In the genomic region with DNA sequence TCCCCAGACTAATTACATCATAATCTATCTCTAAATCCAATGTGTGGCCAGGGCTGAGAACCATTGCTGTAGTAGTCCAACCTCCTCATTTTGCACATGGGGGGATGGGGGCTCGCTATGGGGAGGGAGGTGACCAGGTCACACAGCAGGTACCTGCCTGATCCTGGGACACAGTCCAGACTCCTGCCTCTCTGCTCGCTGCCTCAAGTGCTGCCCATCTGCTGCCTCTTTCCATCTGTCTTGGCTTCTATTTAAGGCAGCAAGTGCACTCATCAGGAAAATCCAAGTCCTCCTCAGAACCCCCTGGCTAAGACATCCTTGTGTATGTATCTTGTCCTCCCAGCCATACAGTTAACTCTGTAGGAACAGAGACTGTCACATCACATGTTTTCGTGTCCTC, we compare ENCODE assay signal across 18 cellular contexts. TPM values are rescaled to one million over a fixed set of nuclear protein-coding genes. Genes with fewer than 3 reads are reported as not detected.
"Had no signal": no experiment of that assay in that cellular context is flagged by ENCODE, and none has a peak within 500 bp of the region (broad histone marks: within the 10 kb centered on the region; RNA-seq: fewer than 3 reads in every experiment).

No MANE protein-coding gene starts in this region.

- DNase-seq: activated CD4-positive, alpha-beta T cell treated with anti-CD3 and anti-CD28 coated beads for 48 hours; activated CD4-positive, alpha-beta T cell treated with anti-CD3 and anti-CD28 coated beads, Interleukin-2, amount 50 U/mL, for 4 hours; activated CD4-positive, CD25-positive, alpha-beta regulatory T cell treated with anti-CD3 and anti-CD28 coated beads, Interleukin-2, amount 50 U/mL, for 72 hours; activated CD8-positive, alpha-beta T cell treated with anti-CD3 and anti-CD28 coated beads, Interleukin-2, amount 10 ng/mL, durations not matched to agents 7 days and 5 days; activated gamma-delta T cell; activated naive CD4-positive, alpha-beta T cell treated with anti-CD3 and anti-CD28 coated beads for 36 hours; activated T-cell treated with anti-CD3 and anti-CD28 coated beads, Interleukin-2, amount 50 U/mL, for 4 hours; amygdala; IMR-90; Kasumi-1; KBM-7; NCI-H1048; NCI-H1930; NCI-H345; NCI-H510A treated with DMSO at 0.1 percent for 48 hours; PC-3; SHP77 treated with DMSO at 0.1 percent for 48 hours had no signal

- FAIRE-seq: astrocyte had no signal

RNA-seq across cellular contexts. Expression of gene FRRS1L, which starts 57.7 kb away (rescaled TPM):
- total RNA-seq: activated CD8-positive, alpha-beta T cell treated with anti-CD3 and anti-CD28 coated beads, Interleukin-2, amount 10 ng/mL, durations not matched to agents 7 days and 5 days; activated naive CD4-positive, alpha-beta T cell treated with anti-CD3 and anti-CD28 coated beads for 36 hours; PC-3 had no signal
